ENCODE assay signal across 9 cellular contexts in genomic region chr7:1939434-1940401, GRCh38.
DNase-seq lines count a peak whose midpoint lies in the region; ATAC-seq, FAIRE-seq and TF ChIP-seq lines count a peak whose summit lies in the region.
"Had no signal": no experiment of that assay in that cellular context is flagged by ENCODE, and none has a peak within 500 bp of the region (broad histone marks: within the 10 kb centered on the region; RNA-seq: fewer than 3 reads in every experiment).

No MANE protein-coding gene starts in this region.

- intact Hi-C loops in Calu3 (cut with micrococcal nuclease; ENCODE audit: unreplicated experiment): no loop called here

- no peaks in the 10 kb centered on the region for H3K79me2 ChIP-seq in H9 (ENCODE audit: insufficient read depth, low read length)
- no peaks in the 10 kb centered on the region for H3K79me2 ChIP-seq in OCI-LY1 (ENCODE audit: insufficient read depth, low read length)

- H2AFZ ChIP-seq in H9 (ENCODE audit: low read length) (no peak overlapping the region), OCI-LY1 (ENCODE audit: low read length) (no peak overlapping the region)

- peak overlapping the region; percentile 58; the same call in 1 of the 2 replicates for H3K14ac ChIP-seq in H9 (ENCODE audit: insufficient read depth, low read length)

- no peak overlapping the region for H3K56ac ChIP-seq in H9 (ENCODE audit: insufficient read length, low read depth, low read length)

- peaks cover 25 to 32% of the 10 kb centered on the region in 2 experiments for H3K4me1 Mint-ChIP-seq in H9
- peaks cover 72% of the 10 kb centered on the region for H3K4me1 Mint-ChIP-seq in stimulated activated naive CD8-positive, alpha-beta T cell treated with anti-CD3 and anti-CD28 coated beads, Interleukin-15, amount 100 ng/mL, for 72 hours
- no peaks in the 10 kb centered on the region for H3K4me1 Mint-ChIP-seq in Calu3 (ENCODE audit: low read depth, unreplicated experiment)
- peaks cover 26% of the 10 kb centered on the region for H3K4me1 Mint-ChIP-seq in endothelial cell (ENCODE audit: unreplicated experiment)

- no peaks in the 10 kb centered on the region for H3F3A ChIP-seq in OCI-LY1 (ENCODE audit: insufficient read depth, low read length)

- TF ChIP-seq POLR2A in GM12892 (IDR thresholded peaks at IDR 0.05; ENCODE audit: low read depth, low read length): no peak

- no peak overlapping the region for H4K8ac ChIP-seq in H9 (replicated peaks; ENCODE audit: insufficient read length, low read depth, low read length)

- no TSS peak for BruUV-seq in Calu3 (replicated peaks; lab: Mats Ljungman, UMichigan)

- H3K36me3 ChIP-seq in OCI-LY1 (ENCODE audit: insufficient read depth, low read length): peaks cover 21% of the 10 kb centered on the region

- peak; percentile 36 for FAIRE-seq in GM12892 (lab: Jason Lieb, UNC)
- FAIRE-seq: colon had no signal

- no peak overlapping the region for H3K4me3 Mint-ChIP-seq in H9
- H3K4me3 Mint-ChIP-seq in stimulated activated naive CD8-positive, alpha-beta T cell treated with anti-CD3 and anti-CD28 coated beads, Interleukin-15, amount 100 ng/mL, for 72 hours: peak overlapping the region; percentile 85 to 92
- no peak overlapping the region for H3K4me3 Mint-ChIP-seq in Calu3 (ENCODE audit: low read depth, unreplicated experiment)
- H3K4me3 Mint-ChIP-seq in endothelial cell (ENCODE audit: unreplicated experiment): no peak overlapping the region

- no peak overlapping the region for H4K91ac ChIP-seq in H9 (ENCODE audit: insufficient read length, low read depth, low read length)

- H3K9me3 Mint-ChIP-seq in H9 (peaks cover 12 to 16% of the 10 kb centered on the region in 2 experiments), Calu3 (ENCODE audit: low read depth, unreplicated experiment) (no peaks in the 10 kb centered on the region), endothelial cell (ENCODE audit: unreplicated experiment) (no peaks in the 10 kb centered on the region)
- no peaks in the 10 kb centered on the region for H3K9me3 Mint-ChIP-seq in stimulated activated naive CD8-positive, alpha-beta T cell treated with anti-CD3 and anti-CD28 coated beads, Interleukin-15, amount 100 ng/mL, for 72 hours

- no peaks in the 10 kb centered on the region for H3K79me1 ChIP-seq in H9 (ENCODE audit: insufficient read depth, low read depth, low read length, poor library complexity, severe bottlenecking)

- H3T11ph ChIP-seq in H9 (ENCODE audit: low read length): no peak overlapping the region

- H3K9ac ChIP-seq in H9 (ENCODE audit: extremely low read depth, insufficient read length, low read length): no peak overlapping the region
- peak overlapping the region; percentile 49 for H3K9ac ChIP-seq in OCI-LY1 (ENCODE audit: low read length)

- no peak overlapping the region for H3K23ac ChIP-seq in H9 (ENCODE audit: insufficient read length, low read depth, low read length)

- peaks cover 11 to 18% (median 12%) of the 10 kb centered on the region in 3 experiments for H3K36me3 Mint-ChIP-seq in H9 (ENCODE audit: insufficient read depth in 1 of 3, low read depth in 3 of 3)
- no peaks in the 10 kb centered on the region for H3K36me3 Mint-ChIP-seq in Calu3 (ENCODE audit: insufficient read depth, unreplicated experiment)
- H3K36me3 Mint-ChIP-seq in endothelial cell (ENCODE audit: low read depth, unreplicated experiment): peaks cover 21% of the 10 kb centered on the region

- no peak overlapping the region for H2BK120ac ChIP-seq in H9 (ENCODE audit: low read depth, low read length, poor library complexity, severe bottlenecking)

- no peak overlapping the region for H2AK5ac ChIP-seq in H9 (ENCODE audit: insufficient read length, low read length)

- H2BK5ac ChIP-seq in H9 (ENCODE audit: insufficient read length, low read length): no peak overlapping the region

- H3K23me2 ChIP-seq in H9 (ENCODE audit: insufficient read length, low read depth, low read length, poor library complexity, severe bottlenecking): no peaks in the 10 kb centered on the region

- H4K5ac ChIP-seq in H9 (ENCODE audit: insufficient read length, low read depth, low read length): no peak overlapping the region

- H3K4ac ChIP-seq in H9 (ENCODE audit: low read depth, low read length): no peak overlapping the region

- no peak overlapping the region for H2BK20ac ChIP-seq in H9 (ENCODE audit: low read depth, low read length, poor library complexity, severe bottlenecking)

- H3K18ac ChIP-seq in H9 (ENCODE audit: insufficient read length, low read depth, low read length): no peak overlapping the region

- H4K20me1 ChIP-seq in H9 (ENCODE audit: control insufficient read depth, insufficient read depth, insufficient read length) (no peaks in the 10 kb centered on the region), OCI-LY1 (ENCODE audit: insufficient read depth, low read length) (no peaks in the 10 kb centered on the region)

- no peak overlapping the region for H3K4me2 ChIP-seq in H9 (ENCODE audit: insufficient read depth, insufficient read length, low read length)
- peak overlapping the region; percentile 61 for H3K4me2 ChIP-seq in OCI-LY1 (ENCODE audit: low read length)

- TF ChIP-seq CTCF in H9 (conservative IDR thresholded peaks at IDR 0.05) (no peak), OCI-LY1 (IDR thresholded peaks at IDR 0.05; ENCODE audit: low read length) (no peak), Calu3 (IDR thresholded peaks at IDR 0.05; ENCODE audit: unreplicated experiment) (no peak), endothelial cell (IDR thresholded peaks at IDR 0.05; ENCODE audit: unreplicated experiment) (no peak)

- no peaks in the 10 kb centered on the region for H3K9me2 ChIP-seq in OCI-LY1 (ENCODE audit: low read depth, low read length)

- H3K27ac Mint-ChIP-seq in H9 (no peak overlapping the region; a peak in 1 of 7 replicates), Calu3 (ENCODE audit: unreplicated experiment) (no peak overlapping the region), endothelial cell (ENCODE audit: unreplicated experiment) (no peak overlapping the region)
- H3K27ac Mint-ChIP-seq in stimulated activated naive CD8-positive, alpha-beta T cell treated with anti-CD3 and anti-CD28 coated beads, Interleukin-15, amount 100 ng/mL, for 72 hours: peak overlapping the region; percentile 92 to 97

- no peak overlapping the region for H2BK12ac ChIP-seq in H9 (ENCODE audit: insufficient read length, low read depth, low read length)

- peaks cover 8% of the 10 kb centered on the region for H3K9me3 ChIP-seq in H9 (ENCODE audit: control insufficient read depth, low read depth, low read length)
- no peaks in the 10 kb centered on the region for H3K9me3 ChIP-seq in OCI-LY1 (ENCODE audit: low read length)

- no peaks in the 10 kb centered on the region for H3K27me3 ChIP-seq in H9 (ENCODE audit: insufficient read depth, low read length)
- no peaks in the 10 kb centered on the region for H3K27me3 ChIP-seq in OCI-LY1 (ENCODE audit: insufficient read depth, low read length)

- peak overlapping the region; percentile 49 for H3K4me3 ChIP-seq in OCI-LY1 (ENCODE audit: low read depth, low read length, poor library complexity, severe bottlenecking)

- no peak overlapping the region for H2BK15ac ChIP-seq in H9 (ENCODE audit: low read depth, low read length)

- H3K27ac ChIP-seq in H9 (ENCODE audit: insufficient read length, low read depth, low read length) (no peak overlapping the region), OCI-LY1 (ENCODE audit: low read depth, low read length, poor library complexity, severe bottlenecking) (peak overlapping the region; percentile 86), caudate nucleus (ENCODE audit: low read depth, low read length) (peak overlapping the region; percentile 44)

- DNase-seq in GM12892 (ENCODE audit: insufficient read length) (no peak), H9 (no peak), caudate nucleus (lab: John Stamatoyannopoulos, UW) (peak in 16 of 61 donors; percentile 12 to 69 (median 42)), Calu3 (no peak), endothelial cell (ENCODE audit: low spot score) (no peak), cerebellar cortex (ENCODE audit: low spot score) (no peak)
- DNase-seq in stimulated activated naive CD8-positive, alpha-beta T cell treated with anti-CD3 and anti-CD28 coated beads, Interleukin-15, amount 100 ng/mL, for 72 hours: peak; percentile 40 to 42

- H3K4me1 ChIP-seq in H9 (ENCODE audit: insufficient read depth, low read length): peaks cover 2% of the 10 kb centered on the region; the same call in 1 of the 2 replicates
- H3K4me1 ChIP-seq in OCI-LY1 (ENCODE audit: insufficient read depth, low read length, severe bottlenecking): peaks cover 36% of the 10 kb centered on the region

- peak; percentile 3 for ATAC-seq in stimulated activated naive CD8-positive, alpha-beta T cell treated with anti-CD3 and anti-CD28 coated beads, Interleukin-15, amount 100 ng/mL, for 72 hours

- H3K27me3 Mint-ChIP-seq in H9 (ENCODE audit: low read depth) (no peaks in the 10 kb centered on the region), Calu3 (ENCODE audit: unreplicated experiment) (no peaks in the 10 kb centered on the region), endothelial cell (ENCODE audit: unreplicated experiment) (peaks cover 15% of the 10 kb centered on the region)
- H3K27me3 Mint-ChIP-seq in stimulated activated naive CD8-positive, alpha-beta T cell treated with anti-CD3 and anti-CD28 coated beads, Interleukin-15, amount 100 ng/mL, for 72 hours: peaks cover 9% of the 10 kb centered on the region

- WGBS in H9 (ENCODE audit: extremely low coverage, insufficient read length, low lambda C conversion rate): no CpG with 5 or more reads among the region's 28 CpGs

- CTCF ChIA-PET in Calu3 (lab: Charles Lee): interaction anchor here (0.5 kb wide), 1 partner anchor 563 kb away, joined by 4 read pairs; no protein-coding TSS in a partner anchor

Comparison
In these comparisons a context has a peak if more than half of its experiments do, and no peak if none do; other contexts are left out.
1. DNase-seq: peak in stimulated activated naive CD8-positive, alpha-beta T cell treated with anti-CD3 and anti-CD28 coated beads, Interleukin-15, amount 100 ng/mL, for 72 hours (2 of 2); none in GM12892 (single experiment), H9 (single experiment), Calu3 (single experiment), endothelial cell (single experiment) and cerebellar cortex (single experiment).
2. H3K27ac Mint-ChIP-seq: peak in stimulated activated naive CD8-positive, alpha-beta T cell treated with anti-CD3 and anti-CD28 coated beads, Interleukin-15, amount 100 ng/mL, for 72 hours (2 of 2); none in H9 (0 of 3), Calu3 (single experiment) and endothelial cell (single experiment).
3. H3K4me3 Mint-ChIP-seq: peak in stimulated activated naive CD8-positive, alpha-beta T cell treated with anti-CD3 and anti-CD28 coated beads, Interleukin-15, amount 100 ng/mL, for 72 hours (2 of 2); none in H9 (0 of 2), Calu3 (single experiment) and endothelial cell (single experiment).